ENCODE assay signal across 1 cellular context in genomic region chr4:56990109-56990508, GRCh38.
TF ChIP-seq lines count a peak whose summit lies in the region.

No MANE protein-coding gene starts in this region.

TF ChIP-seq in GM23338, 12 proteins besides CTCF, POLR2A, EP300 and RAD21:
- TF ChIP-seq ZNF462 (CRISPR knock-in tag; IDR thresholded peaks at IDR 0.05) (no peak), STAT1 (IDR thresholded peaks at IDR 0.05; ENCODE audit: unreplicated experiment) (no peak), REST (IDR thresholded peaks at IDR 0.05; ENCODE audit: unreplicated experiment) (no peak), ZNF114 (CRISPR knock-in tag; IDR thresholded peaks at IDR 0.05) (no peak), POLR2AphosphoS5 (IDR thresholded peaks at IDR 0.05; ENCODE audit: low read depth) (no peak), EZH2phosphoT487 (IDR thresholded peaks at IDR 0.05; ENCODE audit: unreplicated experiment) (no peak), NANOG (IDR thresholded peaks at IDR 0.05; ENCODE audit: borderline replicate concordance) (no peak), ZNF331 (CRISPR knock-in tag; IDR thresholded peaks at IDR 0.05; ENCODE audit: low read depth) (no peak), JUNB (IDR thresholded peaks at IDR 0.05; ENCODE audit: unreplicated experiment) (no peak), EZH2 (IDR thresholded peaks at IDR 0.05; ENCODE audit: low read depth, unreplicated experiment) (no peak), CREB1 (CRISPR knock-in tag; IDR thresholded peaks at IDR 0.05; ENCODE audit: low read depth) (no peak)
- TF ChIP-seq, protein P1, sequence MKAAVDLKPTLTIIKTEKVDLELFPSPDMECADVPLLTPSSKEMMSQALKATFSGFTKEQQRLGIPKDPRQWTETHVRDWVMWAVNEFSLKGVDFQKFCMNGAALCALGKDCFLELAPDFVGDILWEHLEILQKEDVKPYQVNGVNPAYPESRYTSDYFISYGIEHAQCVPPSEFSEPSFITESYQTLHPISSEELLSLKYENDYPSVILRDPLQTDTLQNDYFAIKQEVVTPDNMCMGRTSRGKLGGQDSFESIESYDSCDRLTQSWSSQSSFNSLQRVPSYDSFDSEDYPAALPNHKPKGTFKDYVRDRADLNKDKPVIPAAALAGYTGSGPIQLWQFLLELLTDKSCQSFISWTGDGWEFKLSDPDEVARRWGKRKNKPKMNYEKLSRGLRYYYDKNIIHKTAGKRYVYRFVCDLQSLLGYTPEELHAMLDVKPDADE (IDR thresholded peaks at IDR 0.05) = no peak
